9 cellular contexts compared by ENCODE assay signal in genomic region chr5:141094481-141095262, GRCh38. TPM values are rescaled to one million over a fixed set of nuclear protein-coding genes. Genes with fewer than 3 reads are reported as not detected.
DNase-seq lines count a peak whose midpoint lies in the region; ATAC-seq and TF ChIP-seq lines count a peak whose summit lies in the region.
"Had no signal": no experiment of that assay in that cellular context is flagged by ENCODE, and none has a peak within 500 bp of the region (broad histone marks: within the 10 kb centered on the region; RNA-seq: fewer than 3 reads in every experiment).

TSS of gene PCDHB2 (plus strand) at chr5:141094615. CDS start at chr5:141094791, 176 bp downstream.

- no peaks in the 10 kb centered on the region for H3K4me1 Mint-ChIP-seq in immature natural killer cell
- H3K4me1 Mint-ChIP-seq: IgD-negative memory B cell had no signal

- peaks cover 0 to 4% of the 10 kb centered on the region in 2 donors for H3K27me3 ChIP-seq in tibial artery

- H3K36me3 ChIP-seq in tibial artery = peaks cover 0 to 3% (median 0%) of the 10 kb centered on the region in 3 donors

- peaks cover 13 to 46% (median 21%) of the 10 kb centered on the region in 6 donors for H3K9me3 Mint-ChIP-seq in immature natural killer cell

- H3K9me3 ChIP-seq in tibial artery = peaks cover 3 to 78% (median 49%) of the 10 kb centered on the region in 3 donors

- H3K36me3 Mint-ChIP-seq in immature natural killer cell = peaks cover 0 to 3% (median 0%) of the 10 kb centered on the region in 3 donors
- H3K36me3 Mint-ChIP-seq: IgD-negative memory B cell had no signal

- H3K27me3 Mint-ChIP-seq in immature natural killer cell (ENCODE audit: low read depth in 3 of 3) = peaks cover 5 to 8% (median 5%) of the 10 kb centered on the region in 3 donors

- TF ChIP-seq CTCF in astrocyte of the spinal cord (IDR thresholded peaks at IDR 0.05; ENCODE audit: low read depth, low read length) (no peak), tibial artery (IDR thresholded peaks at IDR 0.05) (no peak), omental fat pad (IDR thresholded peaks at IDR 0.05) (no peak)

- intact Hi-C loops in tibial artery (cut with DNase I; ENCODE audit: low total_unique reads) = no loop called here

- H3K4me3 ChIP-seq in astrocyte of the spinal cord (ENCODE audit: low read depth, low read length) (peak within 1 kb of the TSS; percentile 12), tibial artery (peak within 1 kb of the TSS; percentile 17 to 29)

- DNase-seq in ELF-1 (ENCODE audit: low read depth, low spot score) = peak; percentile 95
- DNase-seq in NCI-H2171 treated with DMSO at 0.1 percent for 48 hours (lab: John Stamatoyannopoulos, UW) = peak; percentile 82
- peak; percentile 1 for DNase-seq in astrocyte of the spinal cord (ENCODE audit: low read depth, low spot score)
- peak; percentile 83 for DNase-seq in iPS-NIHi7 (ENCODE audit: extremely low spot score)
- peak in 1 of 2 donors; percentile 25 for DNase-seq in tibial artery
- no peak for DNase-seq in DMS79 treated with DMSO at 0.1 percent for 48 hours (lab: John Stamatoyannopoulos, UW)
- DNase-seq in omental fat pad (ENCODE audit: low spot score) = no peak
- DNase-seq in immature natural killer cell = no peak

- no peak for ATAC-seq in omental fat pad (ENCODE audit: low FRiP score)

- H3K27ac Mint-ChIP-seq in immature natural killer cell = no peak within 1 kb of the TSS
- H3K27ac Mint-ChIP-seq: IgD-negative memory B cell had no signal

- peak within 1 kb of the TSS in 1 of 5 donors; percentile 30 for H3K4me3 Mint-ChIP-seq in immature natural killer cell

- in situ Hi-C loops in astrocyte of the spinal cord (cut with HindIII; ENCODE audit: low sequenced_read_pairs) = no loop called here

- H3K27ac ChIP-seq in tibial artery = no peak within 1 kb of the TSS

- no peaks in the 10 kb centered on the region for H3K4me1 ChIP-seq in tibial artery

RNA-seq across cellular contexts. Expression of gene PCDHB2, which starts in this region (rescaled TPM):
- total RNA-seq in omental fat pad = 1 to 10 TPM; 2.2 to 4.9 (median 2.8) TPM
- polyA plus RNA-seq in immature natural killer cell = not detected
- polyA plus RNA-seq: IgD-negative memory B cell had no signal

Comparison
In these comparisons a context has a peak if more than half of its experiments do, and no peak if none do; other contexts are left out.
1. DNase-seq: peak in ELF-1 (single experiment), NCI-H2171 treated with DMSO at 0.1 percent for 48 hours (single experiment), astrocyte of the spinal cord (single experiment) and iPS-NIHi7 (single experiment); none in DMS79 treated with DMSO at 0.1 percent for 48 hours (single experiment), omental fat pad (single experiment) and immature natural killer cell (0 of 3).